ENCODE assay signal across 1 cellular context in genomic region chr19:45952691-45953505, GRCh38.
TF ChIP-seq lines count a peak whose summit lies in the region.

No MANE protein-coding gene starts in this region.

TF ChIP-seq in HepG2, 621 proteins besides CTCF, POLR2A, EP300 and RAD21 (continued from another document and continues in another):
- no peak for TF ChIP-seq USF2 (IDR thresholded peaks at IDR 0.05; ENCODE audit: low read depth, low read length)
- TF ChIP-seq USF2 (CRISPR knock-in tag; IDR thresholded peaks at IDR 0.05; ENCODE audit: borderline replicate concordance) = no peak
- TF ChIP-seq, protein P1, sequence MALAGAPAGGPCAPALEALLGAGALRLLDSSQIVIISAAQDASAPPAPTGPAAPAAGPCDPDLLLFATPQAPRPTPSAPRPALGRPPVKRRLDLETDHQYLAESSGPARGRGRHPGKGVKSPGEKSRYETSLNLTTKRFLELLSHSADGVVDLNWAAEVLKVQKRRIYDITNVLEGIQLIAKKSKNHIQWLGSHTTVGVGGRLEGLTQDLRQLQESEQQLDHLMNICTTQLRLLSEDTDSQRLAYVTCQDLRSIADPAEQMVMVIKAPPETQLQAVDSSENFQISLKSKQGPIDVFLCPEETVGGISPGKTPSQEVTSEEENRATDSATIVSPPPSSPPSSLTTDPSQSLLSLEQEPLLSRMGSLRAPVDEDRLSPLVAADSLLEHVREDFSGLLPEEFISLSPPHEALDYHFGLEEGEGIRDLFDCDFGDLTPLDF (CRISPR knock-in tag; IDR thresholded peaks at IDR 0.05) = no peak
- TF ChIP-seq FOXO1 (CRISPR knock-in tag; IDR thresholded peaks at IDR 0.05) = no peak; the same call in 1 of the 2 replicates
- 0 out of 2 replicates have a peak, but pooled peaks have one; percentile 35 for TF ChIP-seq ELF3 (CRISPR knock-in tag; IDR thresholded peaks at IDR 0.05)
- TF ChIP-seq ZNF549 (CRISPR knock-in tag; IDR thresholded peaks at IDR 0.05) = no peak
- no peak for TF ChIP-seq RNF219 (CRISPR knock-in tag; IDR thresholded peaks at IDR 0.05)
- TF ChIP-seq PAXIP1 (CRISPR knock-in tag; conservative IDR thresholded peaks at IDR 0.05) = no peak
- 0 out of 2 replicates have a peak, but pooled peaks have one; percentile 42 for TF ChIP-seq KDM4B (CRISPR knock-in tag; IDR thresholded peaks at IDR 0.05)
- no peak for TF ChIP-seq RELA (CRISPR knock-in tag; IDR thresholded peaks at IDR 0.05)
- TF ChIP-seq, protein P2, sequence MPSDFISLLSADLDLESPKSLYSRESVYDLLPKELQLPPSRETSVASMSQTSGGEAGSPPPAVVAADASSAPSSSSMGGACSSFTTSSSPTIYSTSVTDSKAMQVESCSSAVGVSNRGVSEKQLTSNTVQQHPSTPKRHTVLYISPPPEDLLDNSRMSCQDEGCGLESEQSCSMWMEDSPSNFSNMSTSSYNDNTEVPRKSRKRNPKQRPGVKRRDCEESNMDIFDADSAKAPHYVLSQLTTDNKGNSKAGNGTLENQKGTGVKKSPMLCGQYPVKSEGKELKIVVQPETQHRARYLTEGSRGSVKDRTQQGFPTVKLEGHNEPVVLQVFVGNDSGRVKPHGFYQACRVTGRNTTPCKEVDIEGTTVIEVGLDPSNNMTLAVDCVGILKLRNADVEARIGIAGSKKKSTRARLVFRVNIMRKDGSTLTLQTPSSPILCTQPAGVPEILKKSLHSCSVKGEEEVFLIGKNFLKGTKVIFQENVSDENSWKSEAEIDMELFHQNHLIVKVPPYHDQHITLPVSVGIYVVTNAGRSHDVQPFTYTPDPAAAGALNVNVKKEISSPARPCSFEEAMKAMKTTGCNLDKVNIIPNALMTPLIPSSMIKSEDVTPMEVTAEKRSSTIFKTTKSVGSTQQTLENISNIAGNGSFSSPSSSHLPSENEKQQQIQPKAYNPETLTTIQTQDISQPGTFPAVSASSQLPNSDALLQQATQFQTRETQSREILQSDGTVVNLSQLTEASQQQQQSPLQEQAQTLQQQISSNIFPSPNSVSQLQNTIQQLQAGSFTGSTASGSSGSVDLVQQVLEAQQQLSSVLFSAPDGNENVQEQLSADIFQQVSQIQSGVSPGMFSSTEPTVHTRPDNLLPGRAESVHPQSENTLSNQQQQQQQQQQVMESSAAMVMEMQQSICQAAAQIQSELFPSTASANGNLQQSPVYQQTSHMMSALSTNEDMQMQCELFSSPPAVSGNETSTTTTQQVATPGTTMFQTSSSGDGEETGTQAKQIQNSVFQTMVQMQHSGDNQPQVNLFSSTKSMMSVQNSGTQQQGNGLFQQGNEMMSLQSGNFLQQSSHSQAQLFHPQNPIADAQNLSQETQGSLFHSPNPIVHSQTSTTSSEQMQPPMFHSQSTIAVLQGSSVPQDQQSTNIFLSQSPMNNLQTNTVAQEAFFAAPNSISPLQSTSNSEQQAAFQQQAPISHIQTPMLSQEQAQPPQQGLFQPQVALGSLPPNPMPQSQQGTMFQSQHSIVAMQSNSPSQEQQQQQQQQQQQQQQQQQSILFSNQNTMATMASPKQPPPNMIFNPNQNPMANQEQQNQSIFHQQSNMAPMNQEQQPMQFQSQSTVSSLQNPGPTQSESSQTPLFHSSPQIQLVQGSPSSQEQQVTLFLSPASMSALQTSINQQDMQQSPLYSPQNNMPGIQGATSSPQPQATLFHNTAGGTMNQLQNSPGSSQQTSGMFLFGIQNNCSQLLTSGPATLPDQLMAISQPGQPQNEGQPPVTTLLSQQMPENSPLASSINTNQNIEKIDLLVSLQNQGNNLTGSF (CRISPR knock-in tag; IDR thresholded peaks at IDR 0.05) = no peak
- TF ChIP-seq ZFP36L1 (CRISPR knock-in tag; IDR thresholded peaks at IDR 0.05) = no peak
- TF ChIP-seq SRSF9 (IDR thresholded peaks at IDR 0.05; ENCODE audit: borderline replicate concordance, insufficient read depth, low read depth, low read length, poor library complexity, severe bottlenecking) = no peak
- 0 out of 2 replicates have a peak, but pooled peaks have one; percentile 38 for TF ChIP-seq ZNF124 (CRISPR knock-in tag; IDR thresholded peaks at IDR 0.05)
- TF ChIP-seq HDAC1 (CRISPR knock-in tag; IDR thresholded peaks at IDR 0.05) = no peak
- no peak for TF ChIP-seq GPN1 (CRISPR knock-in tag; IDR thresholded peaks at IDR 0.05; ENCODE audit: borderline replicate concordance)
- TF ChIP-seq, protein P3, sequence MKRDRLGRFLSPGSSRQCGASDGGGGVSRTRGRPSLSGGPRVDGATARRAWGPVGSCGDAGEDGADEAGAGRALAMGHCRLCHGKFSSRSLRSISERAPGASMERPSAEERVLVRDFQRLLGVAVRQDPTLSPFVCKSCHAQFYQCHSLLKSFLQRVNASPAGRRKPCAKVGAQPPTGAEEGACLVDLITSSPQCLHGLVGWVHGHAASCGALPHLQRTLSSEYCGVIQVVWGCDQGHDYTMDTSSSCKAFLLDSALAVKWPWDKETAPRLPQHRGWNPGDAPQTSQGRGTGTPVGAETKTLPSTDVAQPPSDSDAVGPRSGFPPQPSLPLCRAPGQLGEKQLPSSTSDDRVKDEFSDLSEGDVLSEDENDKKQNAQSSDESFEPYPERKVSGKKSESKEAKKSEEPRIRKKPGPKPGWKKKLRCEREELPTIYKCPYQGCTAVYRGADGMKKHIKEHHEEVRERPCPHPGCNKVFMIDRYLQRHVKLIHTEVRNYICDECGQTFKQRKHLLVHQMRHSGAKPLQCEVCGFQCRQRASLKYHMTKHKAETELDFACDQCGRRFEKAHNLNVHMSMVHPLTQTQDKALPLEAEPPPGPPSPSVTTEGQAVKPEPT (CRISPR knock-in tag; IDR thresholded peaks at IDR 0.05; ENCODE audit: low read depth) = no peak
- TF ChIP-seq, protein P4, sequence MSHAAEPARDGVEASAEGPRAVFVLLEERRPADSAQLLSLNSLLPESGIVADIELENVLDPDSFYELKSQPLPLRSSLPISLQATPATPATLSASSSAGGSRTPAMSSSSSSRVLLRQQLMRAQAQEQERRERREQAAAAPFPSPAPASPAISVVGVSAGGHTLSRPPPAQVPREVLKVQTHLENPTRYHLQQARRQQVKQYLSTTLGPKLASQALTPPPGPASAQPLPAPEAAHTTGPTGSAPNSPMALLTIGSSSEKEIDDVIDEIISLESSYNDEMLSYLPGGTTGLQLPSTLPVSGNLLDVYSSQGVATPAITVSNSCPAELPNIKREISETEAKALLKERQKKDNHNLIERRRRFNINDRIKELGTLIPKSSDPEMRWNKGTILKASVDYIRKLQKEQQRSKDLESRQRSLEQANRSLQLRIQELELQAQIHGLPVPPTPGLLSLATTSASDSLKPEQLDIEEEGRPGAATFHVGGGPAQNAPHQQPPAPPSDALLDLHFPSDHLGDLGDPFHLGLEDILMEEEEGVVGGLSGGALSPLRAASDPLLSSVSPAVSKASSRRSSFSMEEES (CRISPR knock-in tag; IDR thresholded peaks at IDR 0.05) = peak; percentile 57; the same call in 1 of the 2 replicates
- TF ChIP-seq PLRG1 (conservative IDR thresholded peaks at IDR 0.05) = no peak
- TF ChIP-seq MYC (CRISPR knock-in tag; IDR thresholded peaks at IDR 0.05; ENCODE audit: borderline replicate concordance) = no peak
- no peak for TF ChIP-seq ZNF644 (CRISPR knock-in tag; IDR thresholded peaks at IDR 0.05; ENCODE audit: low read depth)
- no peak for TF ChIP-seq ZNF337 (CRISPR knock-in tag; IDR thresholded peaks at IDR 0.05; ENCODE audit: borderline replicate concordance, low read depth)
- no peak for TF ChIP-seq ZNF761 (CRISPR knock-in tag; conservative IDR thresholded peaks at IDR 0.05)
- no peak for TF ChIP-seq LBX2 (CRISPR knock-in tag; IDR thresholded peaks at IDR 0.05; ENCODE audit: borderline replicate concordance)
- TF ChIP-seq U2AF1 (optimal IDR thresholded peaks at IDR 0.05; ENCODE audit: low read depth, low read length) = no peak
- TF ChIP-seq RBM39 (IDR thresholded peaks at IDR 0.05; ENCODE audit: low read depth, low read length, poor library complexity, severe bottlenecking) = no peak
- no peak for TF ChIP-seq ZNF841 (CRISPR knock-in tag; IDR thresholded peaks at IDR 0.05; ENCODE audit: borderline replicate concordance)
- TF ChIP-seq ZC3H4 (CRISPR knock-in tag; IDR thresholded peaks at IDR 0.05; ENCODE audit: borderline replicate concordance) = no peak
- no peak for TF ChIP-seq ZSCAN30 (CRISPR knock-in tag; IDR thresholded peaks at IDR 0.05)
- no peak for TF ChIP-seq ZFP36L2 (CRISPR knock-in tag; IDR thresholded peaks at IDR 0.05)
- TF ChIP-seq TAF1 (CRISPR knock-in tag; IDR thresholded peaks at IDR 0.05) = no peak
- no peak for TF ChIP-seq MLLT10 (CRISPR knock-in tag; IDR thresholded peaks at IDR 0.05)
- no peak for TF ChIP-seq BRF2 (CRISPR knock-in tag; IDR thresholded peaks at IDR 0.05)
- TF ChIP-seq BRD4 (CRISPR knock-in tag; IDR thresholded peaks at IDR 0.05) = no peak
- no peak for TF ChIP-seq ARNT (IDR thresholded peaks at IDR 0.05)
- no peak for TF ChIP-seq HINFP (CRISPR knock-in tag; IDR thresholded peaks at IDR 0.05; ENCODE audit: low read depth)
- TF ChIP-seq, protein P5, sequence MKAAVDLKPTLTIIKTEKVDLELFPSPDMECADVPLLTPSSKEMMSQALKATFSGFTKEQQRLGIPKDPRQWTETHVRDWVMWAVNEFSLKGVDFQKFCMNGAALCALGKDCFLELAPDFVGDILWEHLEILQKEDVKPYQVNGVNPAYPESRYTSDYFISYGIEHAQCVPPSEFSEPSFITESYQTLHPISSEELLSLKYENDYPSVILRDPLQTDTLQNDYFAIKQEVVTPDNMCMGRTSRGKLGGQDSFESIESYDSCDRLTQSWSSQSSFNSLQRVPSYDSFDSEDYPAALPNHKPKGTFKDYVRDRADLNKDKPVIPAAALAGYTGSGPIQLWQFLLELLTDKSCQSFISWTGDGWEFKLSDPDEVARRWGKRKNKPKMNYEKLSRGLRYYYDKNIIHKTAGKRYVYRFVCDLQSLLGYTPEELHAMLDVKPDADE (CRISPR knock-in tag; IDR thresholded peaks at IDR 0.05) = no peak
